In genomic region chr10:101006593-101007098, GRCh38 we compare ENCODE assay signal across 20 cellular contexts. TPM values are rescaled to one million over a fixed set of nuclear protein-coding genes. Genes with fewer than 3 reads are reported as not detected.
DNase-seq lines count a peak whose midpoint lies in the region; ATAC-seq and TF ChIP-seq lines count a peak whose summit lies in the region.
"Had no signal": no experiment of that assay in that cellular context is flagged by ENCODE, and none has a peak within 500 bp of the region (broad histone marks: within the 10 kb centered on the region; RNA-seq: fewer than 3 reads in every experiment).

No MANE protein-coding gene starts in this region.

- no peak for ATAC-seq in activated T-cell treated with anti-CD3 and anti-CD28 coated beads, Interleukin-2, amount 50 U/mL, for 72 hours (replicated peaks in 1 of 2)
- ATAC-seq in GM19395 (IDR thresholded peaks at IDR 0.05; ENCODE audit: unreplicated experiment): no peak
- ATAC-seq: T-cell had no signal

- WGBS in mammary epithelial cell (ENCODE audit: low coverage, missing lambda C conversion rate): 86% methylated on average over 29 of the region's 33 CpGs
- WGBS in tibial nerve, 2 donors: 72 to 83% methylated on average over 23 to 31 of the region's 33 CpGs

- no peaks in the 10 kb centered on the region for H4K20me1 ChIP-seq in mammary epithelial cell (ENCODE audit: insufficient read depth, low read length)

- dilution Hi-C loops in mammary epithelial cell (cut with HindIII; ENCODE audit: low sequenced_read_pairs): no loop called here

- H3K36me3 ChIP-seq in breast epithelium (peaks cover 4% of the 10 kb centered on the region), mammary epithelial cell (ENCODE audit: insufficient read depth, low read length) (no peaks in the 10 kb centered on the region), tibial nerve (peaks cover 0 to 52% (median 4%) of the 10 kb centered on the region in 3 donors)

- no peak overlapping the region for H3K4me3 ChIP-seq in breast epithelium
- no peak overlapping the region for H3K4me3 ChIP-seq in mammary epithelial cell (replicated peaks in 1 of 3; ENCODE audit: insufficient read depth in 1 of 3, low read depth in 2 of 3, low read length in 3 of 3)
- H3K4me3 ChIP-seq in tibial nerve: no peak overlapping the region

- H3K27ac Mint-ChIP-seq in activated T-cell treated with anti-CD3 and anti-CD28 coated beads, Interleukin-2, amount 50 U/mL, for 72 hours: no peak overlapping the region
- H3K27ac Mint-ChIP-seq: activated T-helper 2 cell treated with anti-CD3 and anti-CD28 coated beads, Interferon-gamma antibody, Interleukin-2, Interleukin-4, amounts not matched to agents 10 μg/mL and 5 μg/mL and 100 μg/mL, durations not matched to agents 14 hours and 24 hours and 36 hours; dendritic cell treated with granulocyte-macrophage colony-stimulating factor and Interleukin-4, amounts not matched to agents 40 ng/mL and 50 ng/mL, for 4 days; stimulated activated naive CD8-positive, alpha-beta T cell treated with anti-CD3 and anti-CD28 coated beads, Interleukin-15, Interleukin-2, amounts not matched to agents 100 ng/mL and 50 ng/mL, for 24 hours had no signal

- no peak overlapping the region for H3K4me3 Mint-ChIP-seq in activated T-cell treated with anti-CD3 and anti-CD28 coated beads, Interleukin-2, amount 50 U/mL, for 72 hours
- H3K4me3 Mint-ChIP-seq: dendritic cell treated with granulocyte-macrophage colony-stimulating factor and Interleukin-4, amounts not matched to agents 40 ng/mL and 50 ng/mL, for 4 days; stimulated activated naive CD8-positive, alpha-beta T cell treated with anti-CD3 and anti-CD28 coated beads, Interleukin-15, Interleukin-2, amounts not matched to agents 100 ng/mL and 50 ng/mL, for 24 hours; T-cell had no signal

- no peak overlapping the region for H3K9ac ChIP-seq in mammary epithelial cell (ENCODE audit: insufficient read depth, low read length)

- H3K9me3 Mint-ChIP-seq in activated T-cell treated with anti-CD3 and anti-CD28 coated beads, Interleukin-2, amount 50 U/mL, for 72 hours: no peaks in the 10 kb centered on the region
- H3K9me3 Mint-ChIP-seq: activated T-helper 2 cell treated with anti-CD3 and anti-CD28 coated beads, Interferon-gamma antibody, Interleukin-2, Interleukin-4, amounts not matched to agents 10 μg/mL and 5 μg/mL and 100 μg/mL, durations not matched to agents 14 hours and 24 hours and 36 hours; dendritic cell treated with granulocyte-macrophage colony-stimulating factor and Interleukin-4, amounts not matched to agents 40 ng/mL and 50 ng/mL, for 4 days; stimulated activated naive CD8-positive, alpha-beta T cell treated with anti-CD3 and anti-CD28 coated beads, Interleukin-15, Interleukin-2, amounts not matched to agents 100 ng/mL and 50 ng/mL, for 24 hours; T-cell had no signal

- peaks cover 5 to 6% of the 10 kb centered on the region in 2 donors for H3K4me1 ChIP-seq in breast epithelium
- H3K4me1 ChIP-seq in mammary epithelial cell (ENCODE audit: insufficient read depth, low read length): peaks cover 22% of the 10 kb centered on the region
- H3K4me1 ChIP-seq in tibial nerve: peaks cover 0 to 59% (median 22%) of the 10 kb centered on the region in 4 donors

- H3K36me3 Mint-ChIP-seq in activated T-cell treated with anti-CD3 and anti-CD28 coated beads, Interleukin-2, amount 50 U/mL, for 72 hours (ENCODE audit: insufficient read depth in 2 of 2): no peaks in the 10 kb centered on the region

- no peak for TF ChIP-seq POLR2A in breast epithelium (IDR thresholded peaks at IDR 0.05)
- no peak for TF ChIP-seq POLR2A in tibial nerve (IDR thresholded peaks at IDR 0.05)

- in situ Hi-C loops in mammary epithelial cell (cut with MboI; ENCODE audit: low sequenced_read_pairs in 2 of 2): no loop called here

- no peaks in the 10 kb centered on the region for H3K27me3 Mint-ChIP-seq in activated T-cell treated with anti-CD3 and anti-CD28 coated beads, Interleukin-2, amount 50 U/mL, for 72 hours (ENCODE audit: low read depth)
- H3K27me3 Mint-ChIP-seq: dendritic cell treated with granulocyte-macrophage colony-stimulating factor and Interleukin-4, amounts not matched to agents 40 ng/mL and 50 ng/mL, for 4 days; stimulated activated naive CD8-positive, alpha-beta T cell treated with anti-CD3 and anti-CD28 coated beads, Interleukin-15, Interleukin-2, amounts not matched to agents 100 ng/mL and 50 ng/mL, for 24 hours; T-cell had no signal

- no peak overlapping the region for H2AFZ ChIP-seq in mammary epithelial cell (ENCODE audit: low read depth, low read length)

- H3K4me2 ChIP-seq in mammary epithelial cell (ENCODE audit: insufficient read depth, low read depth, low read length): no peak overlapping the region

- peaks cover 24% of the 10 kb centered on the region for H3K79me2 ChIP-seq in mammary epithelial cell (ENCODE audit: insufficient read depth, low read length)

- intact Hi-C loops in breast epithelium (cut with DNase I; ENCODE audit: low total_unique reads) (no loop called here), mammary epithelial cell (cut with micrococcal nuclease) (no loop called here)

- CTCF ChIA-PET in mammary epithelial cell (lab: Charles Lee; ENCODE audit: low non-redundant PET): interaction anchor here (0.6 kb wide), 1 partner anchor 12 kb away, joined by 3 read pairs; no protein-coding TSS in a partner anchor

- no TSS peak for BruUV-seq in mammary epithelial cell (replicated peaks; lab: Mats Ljungman, UMichigan)

- no peaks in the 10 kb centered on the region for H3K27me3 ChIP-seq in breast epithelium
- no peaks in the 10 kb centered on the region for H3K27me3 ChIP-seq in mammary epithelial cell (ENCODE audit: insufficient read depth, low read length)
- no peaks in the 10 kb centered on the region for H3K27me3 ChIP-seq in tibial nerve
- H3K27me3 ChIP-seq: neutrophil had no signal

- DNase-seq in breast epithelium (ENCODE audit: low spot score in 2 of 2): no peak
- DNase-seq in mammary epithelial cell: no peak
- peak; percentile 32 for DNase-seq in SW480 (ENCODE audit: low spot score)
- DNase-seq in midbrain (lab: John Stamatoyannopoulos, UW): peak; percentile 41
- DNase-seq in tibial nerve (ENCODE audit: low spot score in 2 of 2): no peak
- no peak for DNase-seq in activated T-cell treated with anti-CD3 and anti-CD28 coated beads, Interleukin-2, amount 50 U/mL, for 72 hours
- no peak for DNase-seq in NCI-H524 (lab: John Stamatoyannopoulos, UW)
- DNase-seq: ACHN; activated CD8-positive, alpha-beta memory T cell treated with anti-CD3 and anti-CD28 coated beads for 24 hours; Calu3; Kasumi-1; OCI-M1; small intestine; T-cell had no signal

- TF ChIP-seq CTCF in breast epithelium (IDR thresholded peaks at IDR 0.05): no peak
- TF ChIP-seq CTCF in mammary epithelial cell (conservative IDR thresholded peaks at IDR 0.05 in 1 of 2, IDR thresholded peaks at IDR 0.05 in 1 of 2; ENCODE audit: extremely low read depth in 1 of 2, insufficient read depth in 1 of 2, low read depth in 1 of 2, low read length in 2 of 2): no peak
- no peak for TF ChIP-seq CTCF in tibial nerve (IDR thresholded peaks at IDR 0.05)

- no peak for TF ChIP-seq EP300 in tibial nerve (IDR thresholded peaks at IDR 0.05)

- H3K4me1 Mint-ChIP-seq in activated T-cell treated with anti-CD3 and anti-CD28 coated beads, Interleukin-2, amount 50 U/mL, for 72 hours (ENCODE audit: low read depth): no peaks in the 10 kb centered on the region
- H3K4me1 Mint-ChIP-seq: T-cell had no signal

- H3K27ac ChIP-seq in breast epithelium: peak overlapping the region; percentile 66 to 74
- no peak overlapping the region for H3K27ac ChIP-seq in mammary epithelial cell (ENCODE audit: insufficient read depth, low read depth, low read length)
- H3K27ac ChIP-seq in tibial nerve: peak overlapping the region; percentile 31 to 84 (median 73)
- H3K27ac ChIP-seq: neutrophil, VCaP had no signal

- H3K9me3 ChIP-seq in breast epithelium: no peaks in the 10 kb centered on the region
- H3K9me3 ChIP-seq in mammary epithelial cell (replicated peaks; ENCODE audit: insufficient read depth, low read length): no peaks in the 10 kb centered on the region
- H3K9me3 ChIP-seq in tibial nerve: no peaks in the 10 kb centered on the region
- H3K9me3 ChIP-seq: neutrophil had no signal

RNA-seq across cellular contexts. Expression of gene LZTS2, which starts 7.0 kb away (rescaled TPM):
- total RNA-seq in breast epithelium (10 to 100 TPM; 44.0 to 67.5 (median 61.3) TPM), mammary epithelial cell (100 to 1,000 TPM in 1 of 2 donors, 10 to 100 TPM in 1; 44.3 to 159 TPM), tibial nerve (100 to 1,000 TPM in 2 of 4 donors, 10 to 100 TPM in 2; 81.4 to 134 (median 98.7) TPM)
- 30.4 TPM for polyA plus RNA-seq in mammary epithelial cell
- polyA minus RNA-seq in mammary epithelial cell: 18.3 TPM
- 10 to 100 TPM; 12.0 to 14.1 TPM for total RNA-seq in activated T-cell treated with anti-CD3 and anti-CD28 coated beads, Interleukin-2, amount 50 U/mL, for 72 hours

RNA-seq across cellular contexts. Expression of gene TWNK, which starts 19.3 kb away (rescaled TPM):
- total RNA-seq in breast epithelium: 1 to 10 TPM; 3.4 to 7.5 (median 5.3) TPM
- 10 to 100 TPM in 1 of 2 donors, 1 to 10 TPM in 1; 6.8 to 18.7 TPM for total RNA-seq in mammary epithelial cell
- 14.4 TPM for polyA plus RNA-seq in mammary epithelial cell
- 13.5 TPM for polyA minus RNA-seq in mammary epithelial cell
- total RNA-seq in tibial nerve: 10 to 100 TPM in 1 of 4 donors, 1 to 10 TPM in 3; 5.0 to 11.4 (median 6.6) TPM
- total RNA-seq in activated T-cell treated with anti-CD3 and anti-CD28 coated beads, Interleukin-2, amount 50 U/mL, for 72 hours: 10 to 100 TPM; 12.0 to 12.3 TPM

RNA-seq across cellular contexts. Expression of gene MRPL43, which starts 19.3 kb away (rescaled TPM):
- total RNA-seq in breast epithelium: 100 to 1,000 TPM in 1 of 3 donors, 10 to 100 TPM in 2; 75.4 to 104 (median 84.6) TPM
- total RNA-seq in mammary epithelial cell: 10 to 100 TPM; 48.0 to 65.4 TPM
- polyA plus RNA-seq in mammary epithelial cell: 104 TPM
- 16.2 TPM for polyA minus RNA-seq in mammary epithelial cell
- 100 to 1,000 TPM in 2 of 4 donors, 10 to 100 TPM in 2; 64.1 to 146 (median 99.5) TPM for total RNA-seq in tibial nerve
- 10 to 100 TPM; 38.2 to 41.7 TPM for total RNA-seq in activated T-cell treated with anti-CD3 and anti-CD28 coated beads, Interleukin-2, amount 50 U/mL, for 72 hours

RNA-seq across cellular contexts. Expression of gene PDZD7, which starts 24.3 kb away (rescaled TPM):
- total RNA-seq in breast epithelium: 1 to 10 TPM in 1 of 3 donors, under 1 TPM in 2; 0.48 to 2.3 (median 0.66) TPM
- total RNA-seq in mammary epithelial cell: 1 to 10 TPM in 1 of 2 donors, under 1 TPM in 1; 0.59 to 2.7 TPM
- 0.95 TPM for polyA plus RNA-seq in mammary epithelial cell
- polyA minus RNA-seq in mammary epithelial cell: 0.47 TPM
- total RNA-seq in tibial nerve: 1 to 10 TPM in 3 of 4 donors, under 1 TPM in 1; 0.84 to 2.4 (median 1.9) TPM
- total RNA-seq in activated T-cell treated with anti-CD3 and anti-CD28 coated beads, Interleukin-2, amount 50 U/mL, for 72 hours: under 1 TPM; 0.12 to 0.44 TPM

RNA-seq across cellular contexts. Expression of gene SFXN3, which starts 24.4 kb away (rescaled TPM):
- total RNA-seq in breast epithelium (10 to 100 TPM; 63.7 to 90.4 (median 75.7) TPM), mammary epithelial cell (100 to 1,000 TPM in 1 of 2 donors, 10 to 100 TPM in 1; 79.4 to 102 TPM), tibial nerve (100 to 1,000 TPM in 2 of 4 donors, 10 to 100 TPM in 2; 77.4 to 181 (median 106) TPM)
- polyA plus RNA-seq in mammary epithelial cell: 104 TPM
- 101 TPM for polyA minus RNA-seq in mammary epithelial cell
- 10 to 100 TPM; 23.5 to 24.2 TPM for total RNA-seq in activated T-cell treated with anti-CD3 and anti-CD28 coated beads, Interleukin-2, amount 50 U/mL, for 72 hours

Comparison
In these comparisons a context has a peak if more than half of its experiments do, and no peak if none do; other contexts are left out.
1. DNase-seq: peak in SW480 (single experiment) and midbrain (single experiment); none in breast epithelium (0 of 2), mammary epithelial cell (single experiment), tibial nerve (0 of 2), activated T-cell treated with anti-CD3 and anti-CD28 coated beads, Interleukin-2, amount 50 U/mL, for 72 hours (0 of 2) and NCI-H524 (0 of 2).